In genomic region chr19:16045171-16045570, GRCh38 we compare ENCODE assay signal across 25 cellular contexts.
"Had no signal": no experiment of that assay in that cellular context is flagged by ENCODE, and none has a peak within 500 bp of the region (broad histone marks: within the 10 kb centered on the region; RNA-seq: fewer than 3 reads in every experiment).

No MANE protein-coding gene starts in this region.

- ATAC-seq: naive thymus-derived CD4-positive, alpha-beta T cell; natural killer cell; pancreas; psoas muscle; right cardiac atrium; stimulated activated effector memory CD8-positive, alpha-beta T cell treated with anti-CD3 and anti-CD28 coated beads, Interleukin-12 subunit alpha, Interleukin-12 subunit beta, amount 100 ng/mL, for 72 hours; stimulated activated naive B cell treated with anti-CD40 and anti-IgM and Interleukin-4, amounts not matched to agents 10 μg/mL and 1 μg/mL and 100 μg/mL, for 72 hours had no signal

- H3K27me3 ChIP-seq: pancreas, right lobe of liver, sigmoid colon, stomach, thyroid gland, tibial nerve, upper lobe of left lung, vagina had no signal

- H3K27ac ChIP-seq: neural progenitor cell, pancreas, psoas muscle, right lobe of liver, sigmoid colon, stomach, thoracic aorta, thyroid gland, tibial nerve, upper lobe of left lung, vagina had no signal

- H3K4me2 ChIP-seq: neural progenitor cell had no signal

- H3K4me1 ChIP-seq: neural progenitor cell, pancreas, psoas muscle, thyroid gland had no signal

- FAIRE-seq: pancreas, small intestine, urothelium cell line had no signal

- H3K9ac ChIP-seq: neural progenitor cell had no signal

- H3K36me3 ChIP-seq: neural progenitor cell, pancreas, right lobe of liver, sigmoid colon, stomach, thoracic aorta, thyroid gland, tibial nerve, upper lobe of left lung, vagina had no signal

- H3K9me3 ChIP-seq: pancreas, psoas muscle, right lobe of liver, sigmoid colon, stomach, thoracic aorta, thyroid gland, tibial nerve, upper lobe of left lung, vagina had no signal

- H2AFZ ChIP-seq: neural progenitor cell had no signal

- DNase-seq: naive thymus-derived CD4-positive, alpha-beta T cell; natural killer cell; occipital lobe; pancreas; psoas muscle; right cardiac atrium; right lobe of liver; sigmoid colon; small intestine; stimulated activated CD4-positive, alpha-beta T cell treated with anti-CD3 and anti-CD28 coated beads, Interleukin-15, amount 100 ng/mL, for 24 hours; stimulated activated CD4-positive, alpha-beta T cell treated with anti-CD3 and anti-CD28 coated beads, Interleukin-2, amount 100 ng/mL, for 24 hours; stimulated activated CD4-positive, alpha-beta T cell treated with anti-CD3 and anti-CD28 coated beads, Interleukin-2, amount 100 ng/mL, for 48 hours; stimulated activated CD4-positive, alpha-beta T cell treated with anti-CD3 and anti-CD28 coated beads, Interleukin-4, amount 100 ng/mL, for 24 hours; stimulated activated naive B cell treated with anti-CD40 and anti-IgM and Interleukin-4, amounts not matched to agents 10 μg/mL and 1 μg/mL and 100 μg/mL, for 72 hours; stimulated activated naive CD4-positive, alpha-beta T cell treated with Interleukin-2 at 50 U/mL for 16 hours; stomach; thyroid gland; trophoblast cell; upper lobe of left lung had no signal

- H3K4me3 ChIP-seq: neural progenitor cell, pancreas, psoas muscle, right lobe of liver, sigmoid colon, stomach, thoracic aorta, thyroid gland, tibial nerve, upper lobe of left lung, vagina had no signal
